In the genomic region with DNA sequence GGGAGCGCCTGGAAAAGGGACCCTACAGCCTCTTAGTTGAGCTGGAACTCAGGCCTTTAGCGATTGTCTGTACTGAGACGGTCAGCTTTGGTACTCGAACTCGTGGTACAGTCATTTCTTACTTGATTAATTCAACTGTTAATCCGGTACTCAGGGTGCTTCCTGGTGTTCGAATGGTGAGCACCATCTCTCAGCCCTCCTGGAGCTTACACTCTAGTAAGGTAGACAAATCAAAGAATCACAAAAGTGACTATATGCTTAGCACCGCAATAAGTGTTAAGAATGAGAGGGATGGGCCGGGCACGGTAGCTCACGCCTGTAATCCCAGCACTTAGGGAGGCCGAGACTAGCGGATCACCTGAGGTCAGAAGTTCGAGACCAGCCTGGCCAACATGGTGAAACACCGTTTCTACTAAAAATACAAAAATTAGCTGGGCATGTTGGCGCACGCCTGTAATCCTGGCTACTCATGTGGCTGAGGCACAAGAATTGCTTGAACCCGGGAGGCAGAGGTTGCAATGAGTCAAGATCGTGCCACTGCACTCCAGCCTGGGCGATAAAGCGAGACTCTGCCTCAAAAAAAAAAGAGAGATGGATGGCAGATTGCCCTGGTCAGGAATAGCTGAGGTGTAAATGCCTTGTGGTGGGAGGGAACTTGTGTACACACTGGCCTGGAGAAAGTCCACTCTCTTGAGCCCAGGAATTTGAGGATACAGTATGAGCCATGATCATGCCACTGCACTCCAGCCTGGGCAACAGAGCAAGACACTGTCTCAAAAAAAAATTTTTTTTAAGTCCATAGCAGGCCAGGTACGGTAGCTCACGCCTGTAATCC, we compare ENCODE assay signal across 8 cellular contexts. TPM values are rescaled to one million over a fixed set of nuclear protein-coding genes. Genes with fewer than 3 reads are reported as not detected.
DNase-seq lines count a peak whose midpoint lies in the region; ATAC-seq and TF ChIP-seq lines count a peak whose summit lies in the region.

No MANE protein-coding gene starts in this region.

- H2AK5ac ChIP-seq in trophoblast cell (ENCODE audit: low read length), result peak overlapping the region; percentile 38

- peak overlapping the region; percentile 55 for H2BK5ac ChIP-seq in trophoblast cell (ENCODE audit: low read depth, low read length, poor library complexity)

- BruUV-seq in Panc1 (replicated peaks; lab: Mats Ljungman, UMichigan), result no TSS peak

- peak overlapping the region; percentile 92 for H3K14ac ChIP-seq in trophoblast cell (ENCODE audit: low read length)

- in situ Hi-C loops in Panc1 (cut with HindIII; ENCODE audit: low pct_unique_long_range_greater_than_20kb, low sequenced_read_pairs), result no loop called here

- H3K18ac ChIP-seq in trophoblast cell (ENCODE audit: low read length), result peak overlapping the region; percentile 89

- WGBS in trophoblast cell (ENCODE audit: extremely low coverage, insufficient coverage, insufficient read length), result no CpG with 5 or more reads among the region's 23 CpGs

- peak overlapping the region; percentile 89 for H3K9ac ChIP-seq in trophoblast cell (ENCODE audit: low read length)

- POLR2A ChIA-PET in Panc1 (lab: Charles Lee), result interaction anchor here (0.6 kb wide), 1 partner anchor 94 kb away, joined by 5 read pairs; no protein-coding TSS in a partner anchor

- DNase-seq in Panc1 (ENCODE audit: low read depth, low spot score) (no peak), epithelial cell of proximal tubule (ENCODE audit: low read depth) (peak; percentile 61), trophoblast cell (no peak), NCI-H2107 (lab: John Stamatoyannopoulos, UW) (no peak), NCI-H345 treated with DMSO at 0.1 percent for 48 hours (lab: John Stamatoyannopoulos, UW; ENCODE audit: unreplicated experiment) (no peak)

- no peak overlapping the region for H2BK12ac ChIP-seq in trophoblast cell (ENCODE audit: low read length)

- ATAC-seq in GM18502 (IDR thresholded peaks at IDR 0.05; ENCODE audit: poor library complexity, unreplicated experiment) (peak; percentile 4), Panc1 (no peak), GM18870 (IDR thresholded peaks at IDR 0.05; ENCODE audit: unreplicated experiment) (no peak), GM18517 (IDR thresholded peaks at IDR 0.05; ENCODE audit: unreplicated experiment) (no peak)

- H4K12ac ChIP-seq in trophoblast cell (ENCODE audit: low read depth, low read length), result peak overlapping the region; percentile 73

- peak overlapping the region; percentile 77 for H3K4me2 ChIP-seq in trophoblast cell (ENCODE audit: low read length)

- intact Hi-C loops in Panc1 (cut with micrococcal nuclease; ENCODE audit: unreplicated experiment), result no loop called here

- peak overlapping the region; percentile 72 for H2BK120ac ChIP-seq in trophoblast cell (ENCODE audit: insufficient read depth, low read length, poor library complexity)

- H3K79me1 ChIP-seq in trophoblast cell (ENCODE audit: low read length), result peaks cover 11% of the 10 kb centered on the region

- H3K4me1 ChIP-seq in Panc1 (ENCODE audit: control insufficient read depth, insufficient read depth, low read length) (no peaks in the 10 kb centered on the region; the same call in 1 of the 2 replicates), trophoblast cell (ENCODE audit: control insufficient read depth in 1 of 2, insufficient read depth in 2 of 2, low read length in 2 of 2) (peaks cover 21 to 23% of the 10 kb centered on the region in 2 experiments)

- H3K27me3 ChIP-seq in Panc1 (ENCODE audit: control insufficient read depth, insufficient read depth, low read length), result no peaks in the 10 kb centered on the region
- no peaks in the 10 kb centered on the region for H3K27me3 ChIP-seq in trophoblast cell (ENCODE audit: insufficient read depth, low read length)

- peak overlapping the region; percentile 89 for H4K91ac ChIP-seq in trophoblast cell (ENCODE audit: low read depth, low read length)

- H3K27ac ChIP-seq in Panc1 (ENCODE audit: low read length) (peak overlapping the region; percentile 95), trophoblast cell (ENCODE audit: low read depth, low read length) (peak overlapping the region; percentile 56)

- H3K79me2 ChIP-seq in trophoblast cell (ENCODE audit: control insufficient read depth, insufficient read depth, low read length, poor library complexity), result peaks cover 11% of the 10 kb centered on the region

- H3K9me3 ChIP-seq in Panc1 (ENCODE audit: control insufficient read depth, insufficient read depth, low read depth, low read length), result no peaks in the 10 kb centered on the region
- no peaks in the 10 kb centered on the region for H3K9me3 ChIP-seq in trophoblast cell (ENCODE audit: insufficient read depth, low read depth, low read length)

- peak overlapping the region; percentile 92 for H4K8ac ChIP-seq in trophoblast cell (ENCODE audit: low read depth, low read length)

- peak overlapping the region; percentile 96 to 98 for H3K4me3 ChIP-seq in Panc1 (ENCODE audit: low read depth in 2 of 2, low read length in 2 of 2)
- peak overlapping the region; percentile 80 for H3K4me3 ChIP-seq in epithelial cell of proximal tubule (ENCODE audit: low read depth, low read length)
- peak overlapping the region; percentile 97 for H3K4me3 ChIP-seq in trophoblast cell (ENCODE audit: low read depth, low read length)

- peak overlapping the region; percentile 97 for H3K4ac ChIP-seq in trophoblast cell (ENCODE audit: low read depth, low read length)

- peak overlapping the region; percentile 61 for H2AFZ ChIP-seq in trophoblast cell (ENCODE audit: insufficient read depth, low read length, poor library complexity)

- TF ChIP-seq CTCF in Panc1 (IDR thresholded peaks at IDR 0.05), result no peak
- TF ChIP-seq CTCF in epithelial cell of proximal tubule (conservative IDR thresholded peaks at IDR 0.05; ENCODE audit: low read depth, low read length), result no peak

- CTCF ChIA-PET in Panc1 (lab: Charles Lee), result interaction anchor here (0.8 kb wide), 1 partner anchor 187 kb away, joined by 3 read pairs; no protein-coding TSS in a partner anchor

- peaks cover 11% of the 10 kb centered on the region; the same call in 1 of the 2 replicates for H3K36me3 ChIP-seq in Panc1 (ENCODE audit: control insufficient read depth, insufficient read depth, low read length)
- peaks cover 14 to 24% of the 10 kb centered on the region in 2 experiments for H3K36me3 ChIP-seq in trophoblast cell (ENCODE audit: control insufficient read depth in 1 of 2, insufficient read depth in 2 of 2, low read length in 2 of 2)

- H3K23ac ChIP-seq in trophoblast cell (ENCODE audit: low read length), result no peak overlapping the region

RNA-seq across cellular contexts. Expression of a gene that starts 1.0 kb away (rescaled TPM):
- total RNA-seq in Panc1 (2021; ENCODE audit: unreplicated experiment) (92.8 TPM), epithelial cell of proximal tubule (44.3 and 79.9 TPM in 2 replicates)
- 45.0 TPM for polyA plus RNA-seq in Panc1 (2012; ENCODE audit: insufficient read length)
- polyA plus RNA-seq in trophoblast cell (2013), result 38.5 and 40.8 TPM in 2 replicates

RNA-seq across cellular contexts. Expression of a gene that starts 54.2 kb away (rescaled TPM):
- total RNA-seq in Panc1 (2021; ENCODE audit: unreplicated experiment) (12.7 TPM), epithelial cell of proximal tubule (31.2 and 54.4 TPM in 2 replicates)
- 6.5 TPM for polyA plus RNA-seq in Panc1 (2012; ENCODE audit: insufficient read length)
- 50.4 and 50.6 TPM in 2 replicates for polyA plus RNA-seq in trophoblast cell (2013)

RNA-seq across cellular contexts. Expression of a gene that starts 55.8 kb away (rescaled TPM):
- 18.6 TPM for total RNA-seq in Panc1 (2021; ENCODE audit: unreplicated experiment)
- polyA plus RNA-seq in Panc1 (2012; ENCODE audit: insufficient read length), result 16.4 TPM
- 2.3 and 5.7 TPM in 2 replicates for total RNA-seq in epithelial cell of proximal tubule
- polyA plus RNA-seq in trophoblast cell (2013), result 5.1 and 5.3 TPM in 2 replicates
